In genomic region chr9:137026828-137027227, GRCh38 we compare ENCODE assay signal across 10 cellular contexts. TPM values are rescaled to one million over a fixed set of nuclear protein-coding genes. Genes with fewer than 3 reads are reported as not detected.
DNase-seq lines count a peak whose midpoint lies in the region; ATAC-seq and TF ChIP-seq lines count a peak whose summit lies in the region.
"Had no signal": no experiment of that assay in that cellular context is flagged by ENCODE, and none has a peak within 500 bp of the region (broad histone marks: within the 10 kb centered on the region; RNA-seq: fewer than 3 reads in every experiment).

No MANE protein-coding gene starts in this region.

- no peaks in the 10 kb centered on the region for H3K27me3 Mint-ChIP-seq in stimulated activated naive CD8-positive, alpha-beta T cell treated with anti-CD3 and anti-CD28 coated beads, Interleukin-15, Interleukin-2, amounts not matched to agents 100 ng/mL and 50 ng/mL, for 24 hours

- no peak for TF ChIP-seq CTCF in vagina (IDR thresholded peaks at IDR 0.05)

- H3K27ac Mint-ChIP-seq in stimulated activated naive CD8-positive, alpha-beta T cell treated with anti-CD3 and anti-CD28 coated beads, Interleukin-15, Interleukin-2, amounts not matched to agents 100 ng/mL and 50 ng/mL, for 24 hours, result no peak overlapping the region

- H3K4me3 ChIP-seq in adipocyte (ENCODE audit: low read length), result peak overlapping the region; percentile 82
- H3K4me3 ChIP-seq in muscle layer of duodenum (ENCODE audit: low read depth in 1 of 2, low read length in 2 of 2), result peak overlapping the region; percentile 39 to 67
- peak overlapping the region in 1 of 2 donors; percentile 51 for H3K4me3 ChIP-seq in vagina

- H3K4me1 Mint-ChIP-seq in stimulated activated naive CD8-positive, alpha-beta T cell treated with anti-CD3 and anti-CD28 coated beads, Interleukin-15, Interleukin-2, amounts not matched to agents 100 ng/mL and 50 ng/mL, for 24 hours (ENCODE audit: low read depth), result peaks cover 30% of the 10 kb centered on the region

- H3K4me1 ChIP-seq in adipocyte (ENCODE audit: control insufficient read depth, insufficient read depth, low read length) (peaks cover 20% of the 10 kb centered on the region), muscle layer of duodenum (ENCODE audit: control insufficient read depth in 1 of 2, insufficient read depth in 2 of 2, low read length in 2 of 2) (peaks cover 0 to 39% of the 10 kb centered on the region in 2 donors), vagina (peaks cover 40% of the 10 kb centered on the region)

- no peaks in the 10 kb centered on the region for H3K9me3 Mint-ChIP-seq in stimulated activated naive CD8-positive, alpha-beta T cell treated with anti-CD3 and anti-CD28 coated beads, Interleukin-15, Interleukin-2, amounts not matched to agents 100 ng/mL and 50 ng/mL, for 24 hours

- no peak for DNase-seq in stimulated activated naive CD8-positive, alpha-beta T cell treated with anti-CD3 and anti-CD28 coated beads, Interleukin-15, Interleukin-2, amounts not matched to agents 100 U/mL and 50 U/mL, for 24 hours
- DNase-seq in adipocyte (ENCODE audit: low read depth), result no peak
- DNase-seq in vagina (ENCODE audit: extremely low spot score in 2 of 2), result no peak
- no peak for DNase-seq in hippocampal formation (lab: John Stamatoyannopoulos, UW)
- DNase-seq in ecto neural progenitor cell (ENCODE audit: low spot score), result no peak
- DNase-seq: activated CD4-positive, alpha-beta T cell treated with anti-CD3 and anti-CD28 coated beads, Interleukin-2, amount 50 U/mL, for 4 hours; NK-92 treated with Interleukin-12 subunit alpha and Interleukin-12 subunit beta, amount 100 ng/mL, for 24 hours had no signal

- H3K36me3 ChIP-seq in adipocyte (ENCODE audit: control insufficient read depth, insufficient read depth, low read length, severe bottlenecking), result no peaks in the 10 kb centered on the region
- no peaks in the 10 kb centered on the region for H3K36me3 ChIP-seq in muscle layer of duodenum (ENCODE audit: control insufficient read depth in 1 of 2, insufficient read depth in 2 of 2, low read length in 2 of 2)
- H3K36me3 ChIP-seq in vagina, result no peaks in the 10 kb centered on the region

- H3K9ac ChIP-seq in adipocyte (ENCODE audit: low read length), result peak overlapping the region; percentile 84

- no peak for TF ChIP-seq POLR2A in vagina (IDR thresholded peaks at IDR 0.05)

- no peak for ATAC-seq in stimulated activated naive CD8-positive, alpha-beta T cell treated with anti-CD3 and anti-CD28 coated beads, Interleukin-15, Interleukin-2, amounts not matched to agents 100 U/mL and 50 U/mL, for 24 hours
- ATAC-seq in HG03571 (IDR thresholded peaks at IDR 0.05; ENCODE audit: unreplicated experiment), result no peak

- H3K27ac ChIP-seq in muscle layer of duodenum (ENCODE audit: low read length), result no peak overlapping the region
- H3K27ac ChIP-seq in vagina, result peak overlapping the region; percentile 48

- no peaks in the 10 kb centered on the region for H3K9me3 ChIP-seq in adipocyte (ENCODE audit: control insufficient read depth, low read length)
- H3K9me3 ChIP-seq in muscle layer of duodenum (ENCODE audit: control insufficient read depth in 1 of 2, low read length in 2 of 2), result no peaks in the 10 kb centered on the region
- H3K9me3 ChIP-seq in vagina, result no peaks in the 10 kb centered on the region

- H3K4me3 Mint-ChIP-seq in stimulated activated naive CD8-positive, alpha-beta T cell treated with anti-CD3 and anti-CD28 coated beads, Interleukin-15, Interleukin-2, amounts not matched to agents 100 ng/mL and 50 ng/mL, for 24 hours, result peak overlapping the region; percentile 76

- H3K27me3 ChIP-seq in adipocyte (replicated peaks; ENCODE audit: control insufficient read depth, insufficient read depth, low read length), result no peaks in the 10 kb centered on the region
- no peaks in the 10 kb centered on the region for H3K27me3 ChIP-seq in muscle layer of duodenum (ENCODE audit: low read depth, low read length)
- H3K27me3 ChIP-seq in vagina, result no peaks in the 10 kb centered on the region

- no peaks in the 10 kb centered on the region for H3K36me3 Mint-ChIP-seq in stimulated activated naive CD8-positive, alpha-beta T cell treated with anti-CD3 and anti-CD28 coated beads, Interleukin-15, Interleukin-2, amounts not matched to agents 100 ng/mL and 50 ng/mL, for 24 hours (ENCODE audit: low read depth)

- intact Hi-C loops in vagina (cut with DNase I), result loop anchor here (5.0 kb wide), 1 partner anchor 85 kb away; the partner anchor contains the start of gene FBXW5

RNA-seq across cellular contexts. Expression of gene ABCA2, which starts 1.2 kb away (rescaled TPM):
- total RNA-seq in vagina, result 44.0 TPM

RNA-seq across cellular contexts. Expression of gene FUT7, which starts 5.1 kb away (rescaled TPM):
- not detected for total RNA-seq in vagina

RNA-seq across cellular contexts. Expression of gene NPDC1, which starts 19.1 kb away (rescaled TPM):
- 67.5 TPM for total RNA-seq in vagina

RNA-seq across cellular contexts. Expression of gene ENTPD2, which starts 27.0 kb away (rescaled TPM):
- total RNA-seq in vagina, result 4.9 TPM

RNA-seq across cellular contexts. Expression of gene CLIC3, which starts 30.5 kb away (rescaled TPM):
- 23.6 TPM for total RNA-seq in vagina
